22 cellular contexts compared by ENCODE assay signal in the genomic region with DNA sequence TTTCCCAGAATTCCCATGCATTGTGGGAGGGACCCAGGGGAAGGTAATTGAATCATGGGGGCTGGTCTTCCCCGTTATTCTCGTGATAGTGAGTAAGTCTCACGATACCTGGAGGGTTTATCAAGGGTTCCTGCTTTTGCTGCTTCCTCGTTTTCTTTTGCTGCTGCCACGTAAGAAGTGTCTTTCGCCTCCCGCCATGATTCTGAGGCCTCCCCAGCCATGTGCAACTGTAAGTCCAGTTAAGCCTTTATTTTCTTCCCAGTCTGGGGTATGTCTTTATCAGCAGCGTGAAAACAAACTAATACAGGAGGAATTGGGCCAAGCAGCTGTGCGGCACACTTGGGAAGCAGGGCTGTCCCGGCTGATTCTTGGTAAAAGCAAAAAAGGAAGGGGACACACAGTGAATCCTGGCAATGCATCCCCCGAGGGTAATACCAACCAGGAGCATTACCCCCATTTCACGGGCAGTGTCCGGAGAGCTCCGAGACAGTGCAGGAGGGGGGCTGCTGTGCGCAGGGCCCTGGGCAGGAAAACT.
A peak's percentile ranks its signal among the peaks of the same experiment; 100 is the strongest.
DNase-seq lines count a peak whose midpoint lies in the region; ATAC-seq, FAIRE-seq and TF ChIP-seq lines count a peak whose summit lies in the region.
"Had no signal": no experiment of that assay in that cellular context is flagged by ENCODE, and none has a peak within 500 bp of the region (broad histone marks: within the 10 kb centered on the region; RNA-seq: fewer than 3 reads in every experiment).

No MANE protein-coding gene starts in this region.

- no peaks in the 10 kb centered on the region for H3K9me3 ChIP-seq in Panc1 (ENCODE audit: control insufficient read depth, insufficient read depth, low read depth, low read length)
- H3K9me3 ChIP-seq in testis, result no peaks in the 10 kb centered on the region
- H3K9me3 ChIP-seq: MG63 had no signal

- H3K4me3 ChIP-seq in Panc1 (ENCODE audit: low read depth in 2 of 2, low read length in 2 of 2), result peak overlapping the region; percentile 82 to 91
- no peak overlapping the region for H3K4me3 ChIP-seq in testis
- H3K4me3 ChIP-seq: GM23248, MG63, SK-N-MC had no signal

- peaks cover 34% of the 10 kb centered on the region for H3K4me1 ChIP-seq in Panc1 (ENCODE audit: control insufficient read depth, insufficient read depth, low read length)
- H3K4me1 ChIP-seq in testis, result no peaks in the 10 kb centered on the region

- CTCF ChIA-PET in Panc1 (lab: Charles Lee), result no interaction called here

- 88 to 89% methylated on average over 14 to 15 of the region's 15 CpGs for WGBS in testis, 2 donors

- peak; percentile 37 for ATAC-seq in Panc1
- ATAC-seq in HG03025 (IDR thresholded peaks at IDR 0.05; ENCODE audit: low FRiP score, unreplicated experiment), result no peak
- ATAC-seq: HCT116, T-cell had no signal

- H3K4me1 Mint-ChIP-seq in glutamatergic neuron (ENCODE audit: low read depth, unreplicated experiment), result peaks cover 22% of the 10 kb centered on the region
- H3K4me1 Mint-ChIP-seq: B cell had no signal

- peaks cover 43% of the 10 kb centered on the region for H3K27me3 Mint-ChIP-seq in glutamatergic neuron (ENCODE audit: unreplicated experiment)
- H3K27me3 Mint-ChIP-seq: CD4-positive, alpha-beta T cell; T-cell had no signal

- peaks cover 8% of the 10 kb centered on the region for H3K36me3 Mint-ChIP-seq in glutamatergic neuron (ENCODE audit: unreplicated experiment)
- H3K36me3 Mint-ChIP-seq: T-cell had no signal

- H3K27me3 ChIP-seq in Panc1 (ENCODE audit: control insufficient read depth, insufficient read depth, low read length) (no peaks in the 10 kb centered on the region), testis (no peaks in the 10 kb centered on the region)
- H3K27me3 ChIP-seq: MG63 had no signal

- intact Hi-C loops in Panc1 (cut with micrococcal nuclease; ENCODE audit: unreplicated experiment), result no loop called here
- intact Hi-C loops in testis (cut with DNase I; ENCODE audit: low total_unique reads), result no loop called here

- peaks cover 52% of the 10 kb centered on the region for H3K9me3 Mint-ChIP-seq in glutamatergic neuron (ENCODE audit: unreplicated experiment)

- no peak for TF ChIP-seq CTCF in Panc1 (IDR thresholded peaks at IDR 0.05)
- no peak for TF ChIP-seq CTCF in glutamatergic neuron (IDR thresholded peaks at IDR 0.05; ENCODE audit: partially characterized antibody, unreplicated experiment)
- TF ChIP-seq CTCF in testis (IDR thresholded peaks at IDR 0.05), result no peak

- in situ Hi-C loops in Caki2 (cut with HindIII; ENCODE audit: low pct_unique_long_range_greater_than_20kb, low sequenced_read_pairs), result no loop called here
- in situ Hi-C loops in Panc1 (cut with HindIII; ENCODE audit: low pct_unique_long_range_greater_than_20kb, low sequenced_read_pairs), result no loop called here

- BruUV-seq in Panc1 (replicated peaks; lab: Mats Ljungman, UMichigan), result no TSS peak

- H3K27ac ChIP-seq in Panc1 (ENCODE audit: low read length) (peak overlapping the region; percentile 91), testis (no peak overlapping the region)
- H3K27ac ChIP-seq: GM23248, SK-N-MC had no signal

- peak; percentile 70 for DNase-seq in Caki2 (ENCODE audit: low read depth)
- peak; percentile 67 for DNase-seq in HT-29 (ENCODE audit: low spot score)
- DNase-seq in Panc1 (ENCODE audit: low read depth, low spot score), result peak; percentile 69
- no peak for DNase-seq in glutamatergic neuron
- no peak for DNase-seq in testis
- DNase-seq in HTR-8/SVneo (ENCODE audit: insufficient read length, low spot score), result no peak
- no peak for DNase-seq in retina
- DNase-seq: CD4-positive, alpha-beta T cell; DMS153; GM23248; KG1; MG63; NCI-H1105 treated with DMSO at 0.1 percent for 48 hours; NCI-H2029; NCI-H2171 treated with DMSO at 0.1 percent for 48 hours; NCI-H510A; T-cell had no signal

- POLR2A ChIA-PET in Panc1 (lab: Charles Lee), result no interaction called here

- no peak for FAIRE-seq in HTR-8/SVneo (lab: Jason Lieb, UNC)
- FAIRE-seq: GM18507 had no signal

- H3K36me3 ChIP-seq in Panc1 (ENCODE audit: control insufficient read depth, insufficient read depth, low read length) (peaks cover 2% of the 10 kb centered on the region; the same call in 1 of the 2 replicates), testis (ENCODE audit: low read depth, missing control alignments) (no peaks in the 10 kb centered on the region)
- H3K36me3 ChIP-seq: MG63 had no signal

- H3K27ac Mint-ChIP-seq in glutamatergic neuron (ENCODE audit: unreplicated experiment), result peak overlapping the region; percentile 85
- H3K27ac Mint-ChIP-seq: B cell; CD4-positive, alpha-beta T cell; T-cell had no signal

- H3K4me3 Mint-ChIP-seq in glutamatergic neuron (ENCODE audit: unreplicated experiment), result no peak overlapping the region
- H3K4me3 Mint-ChIP-seq: B cell; CD4-positive, alpha-beta T cell; T-cell had no signal

- no peak for TF ChIP-seq POLR2A in testis (IDR thresholded peaks at IDR 0.05)

Comparison
In these comparisons a context has a peak if more than half of its experiments do, and no peak if none do; other contexts are left out.
1. DNase-seq: peak in Caki2 (single experiment), HT-29 (single experiment) and Panc1 (single experiment); none in glutamatergic neuron (single experiment), testis (single experiment), HTR-8/SVneo (single experiment) and retina (single experiment).
2. H3K4me3 ChIP-seq: peak in Panc1 (2 of 2); none in testis (0 of 2).